ENCODE assay signal across 2 cellular contexts in the genomic region with DNA sequence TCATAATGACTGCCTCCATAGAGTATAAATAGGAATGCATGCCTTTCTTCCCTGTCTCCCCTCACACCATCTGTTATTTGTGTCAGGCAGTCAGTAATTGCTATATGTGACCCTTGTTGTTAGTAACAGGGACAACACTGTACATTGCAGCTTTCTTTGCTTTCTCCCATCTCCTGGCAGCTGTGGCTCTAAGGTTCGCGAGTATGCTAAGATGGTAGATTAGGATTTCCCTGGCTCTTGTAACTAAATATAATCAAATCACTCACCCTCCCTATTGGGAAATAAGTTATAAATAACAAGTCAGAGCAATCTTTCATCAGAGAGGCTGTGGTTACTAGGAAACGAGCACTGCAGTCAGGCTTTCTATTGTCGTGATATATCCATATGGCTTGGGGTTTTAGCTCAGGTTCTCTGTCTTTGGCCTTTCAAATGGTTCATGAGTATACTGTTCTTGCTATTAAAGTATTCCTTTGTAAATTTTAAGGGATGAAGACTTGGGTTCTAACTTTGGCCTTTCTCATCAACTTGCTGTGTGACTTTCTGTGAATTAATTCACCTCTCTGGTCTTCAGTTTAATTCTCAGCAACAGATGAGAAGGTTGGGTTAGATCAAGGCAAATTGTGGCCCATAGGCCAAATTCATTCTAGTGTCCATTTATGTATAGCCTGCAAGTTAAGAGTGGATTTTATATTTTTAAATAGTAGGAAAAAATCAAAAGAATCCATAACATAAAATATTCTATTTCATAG.
TF ChIP-seq lines count a peak whose summit lies in the region.

No MANE protein-coding gene starts in this region.

TF ChIP-seq in H1, 55 proteins besides CTCF, POLR2A, EP300 and RAD21:
- TF ChIP-seq, protein P1, sequence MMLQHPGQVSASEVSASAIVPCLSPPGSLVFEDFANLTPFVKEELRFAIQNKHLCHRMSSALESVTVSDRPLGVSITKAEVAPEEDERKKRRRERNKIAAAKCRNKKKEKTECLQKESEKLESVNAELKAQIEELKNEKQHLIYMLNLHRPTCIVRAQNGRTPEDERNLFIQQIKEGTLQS (IDR thresholded peaks at IDR 0.05; ENCODE audit: insufficient read depth, low read depth, low read length), result no peak
- TF ChIP-seq RXRA (IDR thresholded peaks at IDR 0.05; ENCODE audit: insufficient read depth, low read depth, low read length), result no peak
- TF ChIP-seq BRCA1 (IDR thresholded peaks at IDR 0.05; ENCODE audit: low read depth, low read length), result no peak
- TF ChIP-seq ASH2L (IDR thresholded peaks at IDR 0.05; ENCODE audit: low read length), result no peak
- no peak for TF ChIP-seq RFX5 (IDR thresholded peaks at IDR 0.05; ENCODE audit: borderline replicate concordance, low read depth, low read length)
- no peak for TF ChIP-seq ZNF274 (IDR thresholded peaks at IDR 0.05; ENCODE audit: borderline replicate concordance, extremely low read depth, low read length)
- TF ChIP-seq KDM1A (IDR thresholded peaks at IDR 0.05; ENCODE audit: borderline replicate concordance, low read length), result peak; percentile 80
- TF ChIP-seq HDAC6 (IDR thresholded peaks at IDR 0.05; ENCODE audit: low read depth, low read length), result no peak
TF ChIP-seq in H1: peak in this region for 1.

TF ChIP-seq in neural cell, 6 proteins besides CTCF, POLR2A, EP300 and RAD21:
- TF ChIP-seq POLR2AphosphoS5 (IDR thresholded peaks at IDR 0.05), result peak; percentile 43
- TF ChIP-seq EZH2 (IDR thresholded peaks at IDR 0.05; ENCODE audit: borderline replicate concordance, insufficient read depth, low read length, poor library complexity, severe bottlenecking), result no peak
